ENCODE assay signal across 8 cellular contexts in genomic region chr6:13355043-13355945, GRCh38. TPM values are rescaled to one million over a fixed set of nuclear protein-coding genes. Genes with fewer than 3 reads are reported as not detected.
DNase-seq lines count a peak whose midpoint lies in the region; ATAC-seq and TF ChIP-seq lines count a peak whose summit lies in the region.

No MANE protein-coding gene starts in this region.

- peak overlapping the region; percentile 93 for H3K27ac Mint-ChIP-seq in activated T-helper 2 cell treated with anti-CD3 and anti-CD28 coated beads, Interferon-gamma antibody, Interleukin-2, Interleukin-4, amounts not matched to agents 10 μg/mL and 5 μg/mL and 100 μg/mL, durations not matched to agents 14 hours and 24 hours and 36 hours

- peaks cover 0 to 79% of the 10 kb centered on the region in 2 donors for H3K4me1 ChIP-seq in right atrium auricular region
- H3K4me1 ChIP-seq in transverse colon, result peaks cover 0 to 20% (median 12%) of the 10 kb centered on the region in 4 donors

- H3K4me1 Mint-ChIP-seq in activated T-helper 2 cell treated with anti-CD3 and anti-CD28 coated beads, Interferon-gamma antibody, Interleukin-2, Interleukin-4, amounts not matched to agents 10 μg/mL and 5 μg/mL and 100 μg/mL, durations not matched to agents 14 hours and 24 hours and 36 hours (ENCODE audit: low read depth), result peaks cover 51% of the 10 kb centered on the region

- H3K4me3 ChIP-seq in right atrium auricular region (no peak overlapping the region), transverse colon (no peak overlapping the region)

- TF ChIP-seq EP300 in transverse colon (IDR thresholded peaks at IDR 0.05; ENCODE audit: low read depth), result no peak

- no peaks in the 10 kb centered on the region for H3K9me3 Mint-ChIP-seq in activated T-helper 2 cell treated with anti-CD3 and anti-CD28 coated beads, Interferon-gamma antibody, Interleukin-2, Interleukin-4, amounts not matched to agents 10 μg/mL and 5 μg/mL and 100 μg/mL, durations not matched to agents 14 hours and 24 hours and 36 hours

- no peaks in the 10 kb centered on the region for H3K9me3 ChIP-seq in right atrium auricular region
- H3K9me3 ChIP-seq in transverse colon, result no peaks in the 10 kb centered on the region

- no peaks in the 10 kb centered on the region for H3K27me3 ChIP-seq in right atrium auricular region
- H3K27me3 ChIP-seq in transverse colon, result no peaks in the 10 kb centered on the region

- H3K27ac ChIP-seq in right atrium auricular region (peak overlapping the region; percentile 65 to 68), transverse colon (peak overlapping the region; percentile 49 to 65 (median 56))

- H3K36me3 ChIP-seq in right atrium auricular region, result no peaks in the 10 kb centered on the region
- H3K36me3 ChIP-seq in transverse colon, result no peaks in the 10 kb centered on the region

- 57 to 70% methylated on average over 5 to 7 of the region's 7 CpGs for WGBS in transverse colon (ENCODE audit: low coverage in 1 of 2), 2 donors

- H3K27me3 Mint-ChIP-seq in activated T-helper 2 cell treated with anti-CD3 and anti-CD28 coated beads, Interferon-gamma antibody, Interleukin-2, Interleukin-4, amounts not matched to agents 10 μg/mL and 5 μg/mL and 100 μg/mL, durations not matched to agents 14 hours and 24 hours and 36 hours (ENCODE audit: low read depth), result no peaks in the 10 kb centered on the region

- peak overlapping the region; percentile 71 for H3K4me3 Mint-ChIP-seq in activated T-helper 2 cell treated with anti-CD3 and anti-CD28 coated beads, Interferon-gamma antibody, Interleukin-2, Interleukin-4, amounts not matched to agents 10 μg/mL and 5 μg/mL and 100 μg/mL, durations not matched to agents 14 hours and 24 hours and 36 hours (ENCODE audit: low read depth)

- no peak for TF ChIP-seq POLR2A in transverse colon (IDR thresholded peaks at IDR 0.05)

- ATAC-seq in GM21390 (IDR thresholded peaks at IDR 0.05; ENCODE audit: unreplicated experiment) (peak; percentile 35), GM18519 (IDR thresholded peaks at IDR 0.05; ENCODE audit: low FRiP score, unreplicated experiment) (no peak)

- H3K36me3 Mint-ChIP-seq in activated T-helper 2 cell treated with anti-CD3 and anti-CD28 coated beads, Interferon-gamma antibody, Interleukin-2, Interleukin-4, amounts not matched to agents 10 μg/mL and 5 μg/mL and 100 μg/mL, durations not matched to agents 14 hours and 24 hours and 36 hours (ENCODE audit: low read depth), result peaks cover 4% of the 10 kb centered on the region

- TF ChIP-seq CTCF in right atrium auricular region (IDR thresholded peaks at IDR 0.05), result no peak
- TF ChIP-seq CTCF in transverse colon (IDR thresholded peaks at IDR 0.05), result no peak

- intact Hi-C loops in activated T-helper 2 cell treated with anti-CD3 and anti-CD28 coated beads, Interferon-gamma antibody, Interleukin-2, Interleukin-4, amounts not matched to agents 10 μg/mL and 5 μg/mL and 100 μg/mL, durations not matched to agents 14 hours and 24 hours and 36 hours (cut with micrococcal nuclease), result loop anchor here (1.0 kb wide), 2 partner anchors 27 to 52 kb away; partner anchors contain the start of gene TBC1D7
- intact Hi-C loops in transverse colon (cut with DNase I; ENCODE audit: low total_unique reads), result no loop called here

- peak; percentile 67 for DNase-seq in CMK (ENCODE audit: low read depth)
- peak; percentile 84 for DNase-seq in KBM-7
- DNase-seq in activated T-helper 2 cell treated with anti-CD3 and anti-CD28 coated beads, Interferon-gamma antibody, Interleukin-2, Interleukin-4, amounts not matched to agents 10 μg/mL and 5 μg/mL and 100 μg/mL, durations not matched to agents 14 hours and 24 hours and 36 hours (ENCODE audit: low spot score), result peak; percentile 39
- no peak for DNase-seq in right atrium auricular region (ENCODE audit: low spot score)
- no peak for DNase-seq in transverse colon
- DNase-seq in activated gamma-delta T cell treated with Interleukin-2 at 50 U/mL for 16 hours, result no peak

- in situ Hi-C loops in KBM-7 (cut with MboI; ENCODE audit: low pct_unique_long_range_greater_than_20kb, low sequenced_read_pairs), result no loop called here
- in situ Hi-C loops in transverse colon (cut with MboI; ENCODE audit: low pct_ligation_motif_present in 1 of 4, low pct_unique_long_range_greater_than_20kb in 1 of 4, low sequenced_read_pairs in 3 of 4), result loop anchor here in 1 of 4 donors (25.0 kb wide), 1 partner anchor 707 kb away; no protein-coding TSS in a partner anchor

RNA-seq across cellular contexts. Expression of gene TBC1D7, which starts 27.0 kb away (rescaled TPM):
- 22.9 and 23.3 TPM in 2 replicates for total RNA-seq in activated T-helper 2 cell treated with anti-CD3 and anti-CD28 coated beads, Interferon-gamma antibody, Interleukin-2, Interleukin-4, amounts not matched to agents 10 μg/mL and 5 μg/mL and 100 μg/mL, durations not matched to agents 14 hours and 24 hours and 36 hours
- 10 to 100 TPM; 15.0 to 27.0 TPM for total RNA-seq in right atrium auricular region
- 10 to 100 TPM; 10.5 to 39.8 (median 15.0) TPM for total RNA-seq in transverse colon

Comparison
In these comparisons a context has a peak if more than half of its experiments do, and no peak if none do; other contexts are left out.
1. DNase-seq: peak in CMK (single experiment), KBM-7 (single experiment) and activated T-helper 2 cell treated with anti-CD3 and anti-CD28 coated beads, Interferon-gamma antibody, Interleukin-2, Interleukin-4, amounts not matched to agents 10 μg/mL and 5 μg/mL and 100 μg/mL, durations not matched to agents 14 hours and 24 hours and 36 hours (single experiment); none in right atrium auricular region (single experiment), transverse colon (single experiment) and activated gamma-delta T cell treated with Interleukin-2 at 50 U/mL for 16 hours (single experiment).